19 cellular contexts compared by ENCODE assay signal in the genomic region with DNA sequence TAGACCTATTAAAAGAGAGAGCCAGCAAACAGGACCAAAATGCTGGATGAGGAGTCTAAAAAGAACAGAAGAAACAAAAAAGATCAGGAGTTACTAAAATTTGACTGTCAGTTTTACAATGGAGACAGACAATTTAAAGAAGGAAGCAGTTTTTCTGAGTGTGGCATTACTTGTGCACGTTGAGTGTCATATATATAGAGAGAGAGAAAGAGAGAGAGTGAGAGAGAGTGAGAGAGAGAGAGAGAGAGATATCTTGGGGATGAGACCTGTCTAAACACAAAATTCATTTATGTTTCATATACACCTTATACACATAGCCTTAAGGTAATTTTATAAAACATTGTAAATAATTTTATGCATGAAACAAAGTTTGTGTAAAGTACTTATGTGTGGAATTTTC.
"Had no signal": no experiment of that assay in that cellular context is flagged by ENCODE, and none has a peak within 500 bp of the region (broad histone marks: within the 10 kb centered on the region; RNA-seq: fewer than 3 reads in every experiment).

No MANE protein-coding gene starts in this region.

- FAIRE-seq: endothelial cell of umbilical vein, TTC549 had no signal

- H3K36me3 ChIP-seq: lower lobe of right lung, thoracic aorta, upper lobe of right lung had no signal

- H3K27me3 ChIP-seq: body of pancreas, upper lobe of right lung had no signal

- H3K4me3 Mint-ChIP-seq: activated CD4-positive, alpha-beta T cell treated with anti-CD3 and anti-CD28 coated beads, Interleukin-2, amount 10 ng/mL, durations not matched to agents 7 days and 5 days; activated naive CD8-positive, alpha-beta T cell treated with anti-CD3 and anti-CD28 coated beads for 36 hours had no signal

- H3K27ac Mint-ChIP-seq: activated CD4-positive, alpha-beta T cell treated with anti-CD3 and anti-CD28 coated beads, Interleukin-2, amount 10 ng/mL, durations not matched to agents 7 days and 5 days; activated naive CD8-positive, alpha-beta T cell treated with anti-CD3 and anti-CD28 coated beads for 36 hours had no signal

- H3K4me3 ChIP-seq: body of pancreas, lower lobe of right lung, thoracic aorta, upper lobe of right lung had no signal

- H3K9ac ChIP-seq: parathyroid adenoma had no signal

- H3K4me1 ChIP-seq: parathyroid adenoma, upper lobe of right lung had no signal

- ATAC-seq: body of pancreas, lower lobe of right lung, T-helper 17 cell, upper lobe of right lung had no signal

- H3K36me3 Mint-ChIP-seq: activated naive CD8-positive, alpha-beta T cell treated with anti-CD3 and anti-CD28 coated beads for 36 hours had no signal

- H3K27ac ChIP-seq: lower lobe of right lung, parathyroid adenoma, thoracic aorta, upper lobe of right lung had no signal

- DNase-seq: activated CD4-positive, alpha-beta T cell treated with anti-CD3 and anti-CD28 coated beads, Interleukin-2, amount 10 ng/mL, durations not matched to agents 7 days and 5 days; activated CD4-positive, CD25-positive, alpha-beta regulatory T cell; activated CD8-positive, alpha-beta memory T cell treated with anti-CD3 and anti-CD28 coated beads, Interleukin-2, amount 50 U/mL, for 48 hours; activated naive CD8-positive, alpha-beta T cell treated with anti-CD3 and anti-CD28 coated beads for 36 hours; amygdala; body of pancreas; caudate nucleus; effector CD8-positive, alpha-beta T cell; foreskin fibroblast; hippocampal formation; lower lobe of right lung; stimulated activated CD4-positive, alpha-beta T cell treated with anti-CD3 and anti-CD28 coated beads, Interleukin-12 subunit alpha, Interleukin-12 subunit beta, amount 100 ng/mL, for 4 hours; stimulated activated CD4-positive, alpha-beta T cell treated with anti-CD3 and anti-CD28 coated beads, Interleukin-2, amount 100 ng/mL, for 24 hours; T-helper 17 cell; upper lobe of right lung had no signal

- H3K9me3 ChIP-seq: body of pancreas, lower lobe of right lung, thoracic aorta, upper lobe of right lung had no signal
